ENCODE assay signal across 8 cellular contexts in the genomic region with DNA sequence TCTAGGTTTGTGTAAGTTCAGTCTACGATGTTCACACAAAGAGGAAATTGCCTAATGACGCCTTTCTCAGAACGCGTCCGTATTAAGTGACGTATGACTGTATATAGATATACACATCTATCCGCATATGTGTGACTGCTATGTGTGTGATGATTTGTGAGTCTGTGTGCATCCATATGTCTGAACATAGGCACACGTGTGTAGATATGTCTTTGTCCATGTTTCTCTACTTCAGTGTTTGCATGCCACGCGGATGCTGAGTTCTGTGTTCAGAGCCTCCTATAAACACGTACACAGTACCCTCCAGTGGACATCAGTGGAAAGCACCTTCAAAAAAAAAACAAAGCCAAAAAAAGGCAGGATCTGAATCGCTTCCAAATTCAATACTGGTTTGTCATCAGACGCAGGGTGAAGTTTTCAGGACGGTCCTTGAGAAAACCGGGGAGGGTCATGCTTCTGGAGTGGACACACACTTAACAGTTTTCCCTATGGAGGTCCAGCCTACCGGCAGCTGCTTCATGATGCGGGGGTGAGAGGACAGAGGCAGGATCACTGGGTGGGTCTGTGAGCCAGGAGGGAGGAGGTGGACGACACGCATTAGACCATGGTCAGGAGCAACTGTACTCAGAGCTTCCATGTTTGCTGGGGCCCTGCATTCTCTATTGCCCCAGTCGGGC. TPM values are rescaled to one million over a fixed set of nuclear protein-coding genes. Genes with fewer than 3 reads are reported as not detected.
DNase-seq lines count a peak whose midpoint lies in the region; ATAC-seq and TF ChIP-seq lines count a peak whose summit lies in the region.

No MANE protein-coding gene starts in this region.

- H3K4me2 ChIP-seq in neural progenitor cell, result no peak overlapping the region

- peak overlapping the region; percentile 58 for H3K4me3 Mint-ChIP-seq in activated naive CD4-positive, alpha-beta T cell treated with anti-CD3 and anti-CD28 coated beads for 36 hours
- H3K4me3 Mint-ChIP-seq in activated B cell treated with CpG ODN at 0.5 μM for 24 hours, result peak overlapping the region; percentile 61
- H3K4me3 Mint-ChIP-seq in neural progenitor cell, result no peak overlapping the region

- DNase-seq in activated naive CD4-positive, alpha-beta T cell treated with anti-CD3 and anti-CD28 coated beads for 36 hours, result peak; percentile 41
- no peak for DNase-seq in activated naive CD4-positive, alpha-beta T cell (lab: John Stamatoyannopoulos, UW)
- DNase-seq in NCI-H2171 treated with DMSO at 0.1 percent for 48 hours (lab: John Stamatoyannopoulos, UW) (peak; percentile 59), activated B cell treated with CpG ODN at 0.5 μM for 24 hours (no peak), fibroblast of the aortic adventitia (ENCODE audit: low read depth) (peak; percentile 88), neural progenitor cell (ENCODE audit: low spot score) (peak; percentile 69)
- DNase-seq in NK-92 treated with Interleukin-12 subunit alpha and Interleukin-12 subunit beta, amount 100 ng/mL, for 24 hours (lab: John Stamatoyannopoulos, UW), result no peak

- H3K27ac ChIP-seq in neural progenitor cell, result no peak overlapping the region

- H3K9ac ChIP-seq in neural progenitor cell, result no peak overlapping the region

- POLR2A ChIA-PET in activated B cell treated with CpG ODN at 0.5 μM for 24 hours (lab: Charles Lee), result no interaction called here

- no peaks in the 10 kb centered on the region for H3K36me3 Mint-ChIP-seq in activated naive CD4-positive, alpha-beta T cell treated with anti-CD3 and anti-CD28 coated beads for 36 hours (ENCODE audit: low read depth)
- H3K36me3 Mint-ChIP-seq in activated B cell treated with CpG ODN at 0.5 μM for 24 hours (ENCODE audit: low read depth) (no peaks in the 10 kb centered on the region), neural progenitor cell (no peaks in the 10 kb centered on the region)

- ATAC-seq in HG02852 (IDR thresholded peaks at IDR 0.05; ENCODE audit: unreplicated experiment), result peak; percentile 61
- peak; percentile 50 for ATAC-seq in activated B cell treated with CpG ODN at 0.5 μM for 24 hours (ENCODE audit: low read depth)

- no peaks in the 10 kb centered on the region for H3K9me3 ChIP-seq in neural progenitor cell (ENCODE audit: low read depth)

- H4K20me1 ChIP-seq in neural progenitor cell (ENCODE audit: low read depth), result no peaks in the 10 kb centered on the region

- no peaks in the 10 kb centered on the region for H3K36me3 ChIP-seq in neural progenitor cell

- no peak overlapping the region for H2AFZ ChIP-seq in neural progenitor cell (replicated peaks)

- no peaks in the 10 kb centered on the region for H3K9me3 Mint-ChIP-seq in activated naive CD4-positive, alpha-beta T cell treated with anti-CD3 and anti-CD28 coated beads for 36 hours
- H3K9me3 Mint-ChIP-seq in activated B cell treated with CpG ODN at 0.5 μM for 24 hours, result no peaks in the 10 kb centered on the region
- H3K9me3 Mint-ChIP-seq in neural progenitor cell, result no peaks in the 10 kb centered on the region

- no peaks in the 10 kb centered on the region for H3K27me3 ChIP-seq in neural progenitor cell

- H3K79me2 ChIP-seq in neural progenitor cell (ENCODE audit: low read depth), result no peaks in the 10 kb centered on the region

- H3K27ac Mint-ChIP-seq in activated naive CD4-positive, alpha-beta T cell treated with anti-CD3 and anti-CD28 coated beads for 36 hours, result no peak overlapping the region
- no peak overlapping the region for H3K27ac Mint-ChIP-seq in activated B cell treated with CpG ODN at 0.5 μM for 24 hours
- H3K27ac Mint-ChIP-seq in neural progenitor cell, result peak overlapping the region; percentile 88

- peaks cover 15% of the 10 kb centered on the region for H3K4me1 ChIP-seq in neural progenitor cell

- TF ChIP-seq CTCF in activated B cell treated with CpG ODN at 0.5 μM for 24 hours (IDR thresholded peaks at IDR 0.05), result no peak
- peak; percentile 74 for TF ChIP-seq CTCF in fibroblast of the aortic adventitia (IDR thresholded peaks at IDR 0.05; ENCODE audit: insufficient read depth, low read length)
- peak; percentile 73 for TF ChIP-seq CTCF in neural progenitor cell (IDR thresholded peaks at IDR 0.05)

- H3K4me3 ChIP-seq in fibroblast of the aortic adventitia (ENCODE audit: low read depth, low read length) (peak overlapping the region; percentile 41), neural progenitor cell (no peak overlapping the region)

- peaks cover 2% of the 10 kb centered on the region for H3K27me3 Mint-ChIP-seq in activated naive CD4-positive, alpha-beta T cell treated with anti-CD3 and anti-CD28 coated beads for 36 hours (ENCODE audit: low read depth)
- peaks cover 9% of the 10 kb centered on the region for H3K27me3 Mint-ChIP-seq in activated B cell treated with CpG ODN at 0.5 μM for 24 hours
- H3K27me3 Mint-ChIP-seq in neural progenitor cell (ENCODE audit: insufficient read depth, low read depth), result peaks cover 13% of the 10 kb centered on the region

- CTCF ChIA-PET in activated naive CD4-positive, alpha-beta T cell treated with anti-CD3 and anti-CD28 coated beads for 36 hours (lab: Charles Lee), result interaction anchor here (0.9 to 1.0 kb wide), 2 partner anchors 222 to 276 kb away, joined by 3 read pairs; no protein-coding TSS in a partner anchor
- CTCF ChIA-PET in activated B cell treated with CpG ODN at 0.5 μM for 24 hours (lab: Charles Lee), result interaction anchor here (1.2 kb wide), 1 partner anchor 275 kb away, joined by 4 read pairs; no protein-coding TSS in a partner anchor

- H3F3A ChIP-seq in neural progenitor cell (ENCODE audit: low read depth), result no peaks in the 10 kb centered on the region

- intact Hi-C loops in activated naive CD4-positive, alpha-beta T cell treated with anti-CD3 and anti-CD28 coated beads for 36 hours (cut with micrococcal nuclease), result loop anchor here (1.0 kb wide), 2 partner anchors 275 to 450 kb away; no protein-coding TSS in a partner anchor
- intact Hi-C loops in activated B cell treated with CpG ODN at 0.5 μM for 24 hours (cut with micrococcal nuclease), result loop anchor here (1.0 kb wide), 2 partner anchors 275 to 450 kb away; no protein-coding TSS in a partner anchor

- peaks cover 5% of the 10 kb centered on the region for H3K4me1 Mint-ChIP-seq in activated naive CD4-positive, alpha-beta T cell treated with anti-CD3 and anti-CD28 coated beads for 36 hours (ENCODE audit: low read depth)
- peaks cover 6% of the 10 kb centered on the region for H3K4me1 Mint-ChIP-seq in activated B cell treated with CpG ODN at 0.5 μM for 24 hours
- H3K4me1 Mint-ChIP-seq in neural progenitor cell, result peaks cover 47% of the 10 kb centered on the region

RNA-seq across cellular contexts. Expression of a gene that starts 29.5 kb away (rescaled TPM):
- total RNA-seq in activated naive CD4-positive, alpha-beta T cell treated with anti-CD3 and anti-CD28 coated beads for 36 hours, result 10 to 100 TPM; 14.1 to 17.9 TPM
- total RNA-seq in activated B cell treated with CpG ODN at 0.5 μM for 24 hours (9.0 and 9.8 TPM in 2 replicates), fibroblast of the aortic adventitia (ENCODE audit: low replicate concordance) (10.4 and 14.3 TPM in 2 replicates), neural progenitor cell (ENCODE audit: low replicate concordance) (32.9 and 44.0 TPM in 2 replicates)

Comparison
In these comparisons a context has a peak if more than half of its experiments do, and no peak if none do; other contexts are left out.
1. DNase-seq: peak in activated naive CD4-positive, alpha-beta T cell treated with anti-CD3 and anti-CD28 coated beads for 36 hours (single experiment), NCI-H2171 treated with DMSO at 0.1 percent for 48 hours (single experiment), fibroblast of the aortic adventitia (single experiment) and neural progenitor cell (single experiment); none in activated naive CD4-positive, alpha-beta T cell (0 of 4), activated B cell treated with CpG ODN at 0.5 μM for 24 hours (single experiment) and NK-92 treated with Interleukin-12 subunit alpha and Interleukin-12 subunit beta, amount 100 ng/mL, for 24 hours (single experiment).